In the genomic region with DNA sequence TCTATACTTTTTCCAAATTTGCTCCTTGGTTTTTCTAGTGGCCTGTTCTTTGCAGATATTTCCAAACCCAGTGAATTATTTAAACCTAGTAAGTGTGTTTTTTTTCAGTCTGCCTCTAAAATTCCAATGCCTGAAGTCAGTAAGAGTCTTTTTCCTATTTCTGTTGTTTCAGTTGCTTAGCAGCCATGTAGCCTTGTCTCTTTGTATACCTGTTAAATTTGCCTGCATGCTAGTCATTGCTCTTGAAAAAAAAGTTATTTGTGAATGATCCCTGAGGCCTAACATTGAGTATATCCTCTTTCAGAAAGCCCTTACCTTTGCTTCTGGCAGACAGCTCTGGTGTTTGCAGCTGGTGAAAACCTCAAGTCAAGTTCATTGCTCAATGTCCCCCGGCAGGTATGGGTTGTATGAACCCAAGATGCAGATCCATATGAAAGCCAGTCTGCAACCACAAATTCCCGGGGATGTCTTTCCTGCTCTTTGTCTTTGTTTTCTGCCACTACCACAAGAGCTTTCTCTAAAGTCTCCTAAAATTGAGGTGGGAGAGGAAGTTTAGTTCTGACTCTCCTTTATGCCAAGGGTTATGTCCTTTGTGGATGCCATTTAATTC, we compare ENCODE assay signal across 15 cellular contexts. TPM values are rescaled to one million over a fixed set of nuclear protein-coding genes. Genes with fewer than 3 reads are reported as not detected.
DNase-seq lines count a peak whose midpoint lies in the region; ATAC-seq and TF ChIP-seq lines count a peak whose summit lies in the region.
"Had no signal": no experiment of that assay in that cellular context is flagged by ENCODE, and none has a peak within 500 bp of the region (broad histone marks: within the 10 kb centered on the region; RNA-seq: fewer than 3 reads in every experiment).

No MANE protein-coding gene starts in this region.

- no peak overlapping the region for H3K14ac ChIP-seq in H9 (ENCODE audit: insufficient read depth, low read length)

- H3K36me3 ChIP-seq in esophagus squamous epithelium (no peaks in the 10 kb centered on the region), osteoblast (ENCODE audit: insufficient read depth, low read length) (no peaks in the 10 kb centered on the region)
- H3K36me3 ChIP-seq: BE2C, SJSA1 had no signal

- H2BK20ac ChIP-seq in H9 (ENCODE audit: low read depth, low read length, poor library complexity, severe bottlenecking): no peak overlapping the region

- H3K27me3 ChIP-seq in H9 (ENCODE audit: insufficient read depth, low read length) (no peaks in the 10 kb centered on the region), esophagus squamous epithelium (no peaks in the 10 kb centered on the region), osteoblast (ENCODE audit: insufficient read depth, low read length) (no peaks in the 10 kb centered on the region)
- H3K27me3 ChIP-seq: SJSA1 had no signal

- no peak overlapping the region for H2BK5ac ChIP-seq in H9 (ENCODE audit: insufficient read length, low read length)

- no peak overlapping the region for H2AK5ac ChIP-seq in H9 (ENCODE audit: insufficient read length, low read length)

- TF ChIP-seq POLR2A in esophagus squamous epithelium (IDR thresholded peaks at IDR 0.05): no peak

- H3K36me3 Mint-ChIP-seq in H9 (ENCODE audit: insufficient read depth in 1 of 3, low read depth in 3 of 3): no peaks in the 10 kb centered on the region
- H3K36me3 Mint-ChIP-seq in stimulated activated effector memory CD8-positive, alpha-beta T cell treated with anti-CD3 and anti-CD28 coated beads, Interleukin-12 subunit alpha, Interleukin-12 subunit beta, amount 100 ng/mL, for 72 hours: no peaks in the 10 kb centered on the region
- H3K36me3 Mint-ChIP-seq: CD8-positive, alpha-beta memory T cell had no signal

- H3K56ac ChIP-seq in H9 (ENCODE audit: insufficient read length, low read depth, low read length): no peak overlapping the region

- H3K9ac ChIP-seq in H9 (ENCODE audit: extremely low read depth, insufficient read length, low read length): no peak overlapping the region

- H3K4me3 Mint-ChIP-seq in H9: no peak overlapping the region
- H3K4me3 Mint-ChIP-seq in stimulated activated effector memory CD8-positive, alpha-beta T cell treated with anti-CD3 and anti-CD28 coated beads, Interleukin-12 subunit alpha, Interleukin-12 subunit beta, amount 100 ng/mL, for 72 hours: no peak overlapping the region
- H3K4me3 Mint-ChIP-seq: CD8-positive, alpha-beta memory T cell had no signal

- no peak overlapping the region for H2AFZ ChIP-seq in H9 (ENCODE audit: low read length)
- peak overlapping the region; percentile 44 for H2AFZ ChIP-seq in osteoblast (ENCODE audit: low read length)

- H3K9me3 Mint-ChIP-seq in H9: no peaks in the 10 kb centered on the region
- H3K9me3 Mint-ChIP-seq in stimulated activated effector memory CD8-positive, alpha-beta T cell treated with anti-CD3 and anti-CD28 coated beads, Interleukin-12 subunit alpha, Interleukin-12 subunit beta, amount 100 ng/mL, for 72 hours: no peaks in the 10 kb centered on the region
- H3K9me3 Mint-ChIP-seq: CD8-positive, alpha-beta memory T cell had no signal

- H3K23ac ChIP-seq in H9 (ENCODE audit: insufficient read length, low read depth, low read length): no peak overlapping the region

- H3K9me3 ChIP-seq in H9 (ENCODE audit: control insufficient read depth, low read depth, low read length): no peaks in the 10 kb centered on the region
- no peaks in the 10 kb centered on the region for H3K9me3 ChIP-seq in esophagus squamous epithelium
- no peaks in the 10 kb centered on the region for H3K9me3 ChIP-seq in osteoblast (ENCODE audit: low read depth, low read length)
- H3K9me3 ChIP-seq: BE2C, SJSA1 had no signal

- no peak overlapping the region for H4K91ac ChIP-seq in H9 (ENCODE audit: insufficient read length, low read depth, low read length)

- no peak for DNase-seq in H9
- DNase-seq in RPMI7951 (ENCODE audit: low read depth): peak; percentile 2
- DNase-seq in esophagus squamous epithelium (lab: John Stamatoyannopoulos, UW): no peak
- no peak for DNase-seq in osteoblast (ENCODE audit: insufficient read length, low spot score, missing footprints)
- no peak for DNase-seq in T-helper 1 cell
- DNase-seq in stimulated activated effector memory CD8-positive, alpha-beta T cell treated with anti-CD3 and anti-CD28 coated beads, Interleukin-12 subunit alpha, Interleukin-12 subunit beta, amount 100 ng/mL, for 72 hours (ENCODE audit: low spot score in 2 of 2): no peak
- no peak for DNase-seq in posterior cingulate gyrus
- DNase-seq: BE2C; CD8-positive, alpha-beta memory T cell; Karpas-422; NCI-H1417; NCI-H2029 treated with DMSO at 0.1 percent for 48 hours; NCI-H446 had no signal

- no peak for ATAC-seq in stimulated activated effector memory CD8-positive, alpha-beta T cell treated with anti-CD3 and anti-CD28 coated beads, Interleukin-12 subunit alpha, Interleukin-12 subunit beta, amount 100 ng/mL, for 72 hours
- ATAC-seq: HepG2 had no signal

- no peak overlapping the region for H2BK12ac ChIP-seq in H9 (ENCODE audit: insufficient read length, low read depth, low read length)

- H3K79me1 ChIP-seq in H9 (ENCODE audit: insufficient read depth, low read depth, low read length, poor library complexity, severe bottlenecking): no peaks in the 10 kb centered on the region

- H4K20me1 ChIP-seq in H9 (ENCODE audit: control insufficient read depth, insufficient read depth, insufficient read length) (no peaks in the 10 kb centered on the region), osteoblast (ENCODE audit: insufficient read depth, low read length) (no peaks in the 10 kb centered on the region)

- intact Hi-C loops in esophagus squamous epithelium (cut with DNase I): no loop called here
- intact Hi-C loops in posterior cingulate gyrus (cut with DNase I): no loop called here

- H3K4me3 ChIP-seq in esophagus squamous epithelium (no peak overlapping the region), osteoblast (ENCODE audit: insufficient read depth, low read length) (no peak overlapping the region)
- H3K4me3 ChIP-seq: SJSA1 had no signal

- H3K27ac Mint-ChIP-seq in H9: peak overlapping the region in 2 of 3 experiments; percentile 29 to 70; a peak in 3 of 7 replicates
- no peak overlapping the region for H3K27ac Mint-ChIP-seq in stimulated activated effector memory CD8-positive, alpha-beta T cell treated with anti-CD3 and anti-CD28 coated beads, Interleukin-12 subunit alpha, Interleukin-12 subunit beta, amount 100 ng/mL, for 72 hours
- H3K27ac Mint-ChIP-seq: CD8-positive, alpha-beta memory T cell had no signal

- H3K18ac ChIP-seq in H9 (ENCODE audit: insufficient read length, low read depth, low read length): no peak overlapping the region

- TF ChIP-seq CTCF in H9 (conservative IDR thresholded peaks at IDR 0.05) (no peak), esophagus squamous epithelium (IDR thresholded peaks at IDR 0.05) (no peak), osteoblast (IDR thresholded peaks at IDR 0.05; ENCODE audit: extremely low read depth, low read depth, low read length) (no peak)

- H3K4ac ChIP-seq in H9 (ENCODE audit: low read depth, low read length): no peak overlapping the region

- WGBS in H9 (ENCODE audit: extremely low coverage, insufficient read length, low lambda C conversion rate): no CpG with 5 or more reads among the region's 2 CpGs
- WGBS in esophagus squamous epithelium, 2 donors: 52 to 63% methylated on average over 2 of the region's 2 CpGs

- H3K27ac ChIP-seq in H9 (ENCODE audit: insufficient read length, low read depth, low read length) (no peak overlapping the region), esophagus squamous epithelium (peak overlapping the region in 3 of 4 donors; percentile 8 to 48 (median 34)), osteoblast (ENCODE audit: low read depth, low read length) (no peak overlapping the region)
- H3K27ac ChIP-seq: SJSA1 had no signal

- no peaks in the 10 kb centered on the region for H3K27me3 Mint-ChIP-seq in H9 (ENCODE audit: low read depth)

- no peak overlapping the region for H4K5ac ChIP-seq in H9 (ENCODE audit: insufficient read length, low read depth, low read length)

- H3K4me1 Mint-ChIP-seq in H9: peaks cover 22% of the 10 kb centered on the region in 2 experiments
- no peaks in the 10 kb centered on the region for H3K4me1 Mint-ChIP-seq in stimulated activated effector memory CD8-positive, alpha-beta T cell treated with anti-CD3 and anti-CD28 coated beads, Interleukin-12 subunit alpha, Interleukin-12 subunit beta, amount 100 ng/mL, for 72 hours
- H3K4me1 Mint-ChIP-seq: CD8-positive, alpha-beta memory T cell had no signal

- no peaks in the 10 kb centered on the region for H3K23me2 ChIP-seq in H9 (ENCODE audit: insufficient read length, low read depth, low read length, poor library complexity, severe bottlenecking)

- no peak overlapping the region for H4K8ac ChIP-seq in H9 (replicated peaks; ENCODE audit: insufficient read length, low read depth, low read length)

- no peak overlapping the region for H2BK120ac ChIP-seq in H9 (ENCODE audit: low read depth, low read length, poor library complexity, severe bottlenecking)

- H3K4me1 ChIP-seq in H9 (ENCODE audit: insufficient read depth, low read length) (peaks cover 2% of the 10 kb centered on the region; the same call in 1 of the 2 replicates), esophagus squamous epithelium (peaks cover 0 to 52% (median 37%) of the 10 kb centered on the region in 3 donors), osteoblast (ENCODE audit: insufficient read depth, low read length) (peaks cover 23% of the 10 kb centered on the region)
- H3K4me1 ChIP-seq: BE2C had no signal

- no peaks in the 10 kb centered on the region for H3K79me2 ChIP-seq in H9 (ENCODE audit: insufficient read depth, low read length)
- no peaks in the 10 kb centered on the region for H3K79me2 ChIP-seq in osteoblast (ENCODE audit: insufficient read depth, low read length)

- H3K4me2 ChIP-seq in H9 (ENCODE audit: insufficient read depth, insufficient read length, low read length) (no peak overlapping the region), osteoblast (ENCODE audit: insufficient read depth, low read length) (no peak overlapping the region)

- H3T11ph ChIP-seq in H9 (ENCODE audit: low read length): no peak overlapping the region

- no peak overlapping the region for H2BK15ac ChIP-seq in H9 (ENCODE audit: low read depth, low read length)

RNA-seq across cellular contexts. Expression of a gene that starts 35.7 kb away (rescaled TPM):
- total RNA-seq in H9 (2021) (0.88 and 1.0 TPM in 2 replicates), esophagus squamous epithelium (10 to 100 TPM in 2 of 4 donors, 1 to 10 TPM in 2; 6.4 to 27.8 (median 11.5) TPM), osteoblast (5.8 and 13.0 TPM in 2 replicates)
- 0.49 and 0.72 TPM in 2 replicates for total RNA-seq in RPMI7951 (2014; rRNA removed; shearing (Covaris generic))
- total RNA-seq: CD8-positive, alpha-beta memory T cell; HepG2 had no signal

Comparison
In these comparisons a context has a peak if more than half of its experiments do, and no peak if none do; other contexts are left out.
1. H3K27ac ChIP-seq: peak in esophagus squamous epithelium (3 of 4); none in H9 (single experiment) and osteoblast (single experiment).